Comparison of ENCODE assay signal across 1 cellular context in the genomic region with DNA sequence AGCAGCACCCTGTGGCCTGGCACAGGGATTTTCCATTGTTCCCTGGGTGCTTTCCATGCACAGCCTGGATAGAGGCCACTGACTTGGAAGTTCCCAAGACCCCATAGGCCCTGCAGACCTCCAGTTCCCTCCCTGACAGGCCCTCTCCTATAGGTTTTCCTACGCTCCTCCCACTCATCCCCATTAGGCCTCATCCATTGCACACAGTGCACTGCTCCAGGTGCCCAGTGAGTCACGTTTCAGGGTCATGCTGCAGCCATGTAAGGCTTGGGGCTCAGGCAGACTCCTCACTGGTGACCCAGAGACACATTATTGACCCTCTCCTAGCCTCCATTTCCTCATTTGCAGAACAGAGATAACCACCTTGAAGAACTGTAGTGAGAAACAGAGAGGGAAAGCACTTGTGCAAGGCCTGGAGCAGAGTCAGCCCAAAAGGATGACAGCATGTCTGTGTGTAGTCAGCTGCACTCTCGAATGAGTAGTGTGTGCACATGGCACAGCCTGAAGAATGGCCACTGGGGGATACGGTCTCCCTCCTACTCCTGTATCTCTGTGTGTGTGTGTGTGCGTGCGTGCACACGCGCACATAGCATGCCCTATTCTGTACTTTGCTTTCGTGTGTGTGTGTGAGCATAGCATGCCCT.
TF ChIP-seq lines count a peak whose summit lies in the region.

No MANE protein-coding gene starts in this region.

TF ChIP-seq in IMR-90, 13 proteins besides CTCF, POLR2A, EP300 and RAD21:
- TF ChIP-seq, protein P1, sequence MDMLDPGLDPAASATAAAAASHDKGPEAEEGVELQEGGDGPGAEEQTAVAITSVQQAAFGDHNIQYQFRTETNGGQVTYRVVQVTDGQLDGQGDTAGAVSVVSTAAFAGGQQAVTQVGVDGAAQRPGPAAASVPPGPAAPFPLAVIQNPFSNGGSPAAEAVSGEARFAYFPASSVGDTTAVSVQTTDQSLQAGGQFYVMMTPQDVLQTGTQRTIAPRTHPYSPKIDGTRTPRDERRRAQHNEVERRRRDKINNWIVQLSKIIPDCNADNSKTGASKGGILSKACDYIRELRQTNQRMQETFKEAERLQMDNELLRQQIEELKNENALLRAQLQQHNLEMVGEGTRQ (IDR thresholded peaks at IDR 0.05; ENCODE audit: low read depth, low read length), result no peak
- no peak for TF ChIP-seq MAFK (IDR thresholded peaks at IDR 0.05; ENCODE audit: low read depth, low read length)
- peak; percentile 10; the same call in 1 of the 2 replicates for TF ChIP-seq BHLHE40 (IDR thresholded peaks at IDR 0.05; ENCODE audit: low read depth, low read length)
- no peak for TF ChIP-seq CEBPB (IDR thresholded peaks at IDR 0.05; ENCODE audit: low read depth, low read length)
- no peak for TF ChIP-seq RFX5 (IDR thresholded peaks at IDR 0.05; ENCODE audit: low read depth, low read length)
- TF ChIP-seq, protein P2, sequence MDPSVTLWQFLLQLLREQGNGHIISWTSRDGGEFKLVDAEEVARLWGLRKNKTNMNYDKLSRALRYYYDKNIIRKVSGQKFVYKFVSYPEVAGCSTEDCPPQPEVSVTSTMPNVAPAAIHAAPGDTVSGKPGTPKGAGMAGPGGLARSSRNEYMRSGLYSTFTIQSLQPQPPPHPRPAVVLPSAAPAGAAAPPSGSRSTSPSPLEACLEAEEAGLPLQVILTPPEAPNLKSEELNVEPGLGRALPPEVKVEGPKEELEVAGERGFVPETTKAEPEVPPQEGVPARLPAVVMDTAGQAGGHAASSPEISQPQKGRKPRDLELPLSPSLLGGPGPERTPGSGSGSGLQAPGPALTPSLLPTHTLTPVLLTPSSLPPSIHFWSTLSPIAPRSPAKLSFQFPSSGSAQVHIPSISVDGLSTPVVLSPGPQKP (IDR thresholded peaks at IDR 0.05; ENCODE audit: borderline replicate concordance, low read depth, low read length), result no peak
